ENCODE assay signal across 1 cellular context in the genomic region with DNA sequence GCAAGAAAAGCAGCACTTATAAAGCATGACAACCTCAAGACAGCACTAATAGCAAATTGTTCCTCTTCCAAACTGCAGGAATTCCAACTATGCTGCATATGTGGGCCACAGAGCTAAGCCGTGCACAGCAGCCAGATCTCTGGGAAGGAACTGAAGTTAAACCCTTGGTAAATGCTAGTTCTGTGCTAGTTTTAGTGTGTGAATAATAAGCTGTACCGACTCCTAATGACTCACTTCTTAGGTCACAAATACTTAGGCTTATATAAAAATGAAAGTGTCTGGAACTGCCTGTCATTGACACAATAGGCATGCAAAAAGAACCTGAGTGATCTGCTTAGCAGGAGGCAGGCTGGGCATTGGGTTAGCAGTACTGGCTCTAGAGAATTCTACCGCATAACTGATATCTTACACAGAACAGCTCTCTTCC.
A peak's percentile ranks its signal among the peaks of the same experiment; 100 is the strongest.
TF ChIP-seq lines count a peak whose summit lies in the region.

No MANE protein-coding gene starts in this region.

TF ChIP-seq in HepG2, 621 proteins besides CTCF, POLR2A, EP300 and RAD21:
- TF ChIP-seq ZNF878 (CRISPR knock-in tag; IDR thresholded peaks at IDR 0.05): no peak
- no peak for TF ChIP-seq ZNF235 (CRISPR knock-in tag; IDR thresholded peaks at IDR 0.05; ENCODE audit: borderline replicate concordance)
- TF ChIP-seq SAP130 (CRISPR knock-in tag; IDR thresholded peaks at IDR 0.05; ENCODE audit: low read depth): no peak
- no peak for TF ChIP-seq TAF15 (IDR thresholded peaks at IDR 0.05; ENCODE audit: low read depth, low read length, poor library complexity, severe bottlenecking)
- TF ChIP-seq ZNF556 (CRISPR knock-in tag; IDR thresholded peaks at IDR 0.05; ENCODE audit: borderline replicate concordance): peak; percentile 18; the same call in 1 of the 2 replicates
- peak; percentile 17; the same call in 1 of the 2 replicates for TF ChIP-seq KMT2A (CRISPR knock-in tag; IDR thresholded peaks at IDR 0.05)
- TF ChIP-seq TBX2 (CRISPR knock-in tag; IDR thresholded peaks at IDR 0.05; ENCODE audit: borderline replicate concordance): no peak
- TF ChIP-seq, protein P1, sequence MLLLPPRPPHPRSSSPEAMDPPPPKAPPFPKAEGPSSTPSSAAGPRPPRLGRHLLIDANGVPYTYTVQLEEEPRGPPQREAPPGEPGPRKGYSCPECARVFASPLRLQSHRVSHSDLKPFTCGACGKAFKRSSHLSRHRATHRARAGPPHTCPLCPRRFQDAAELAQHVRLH (CRISPR knock-in tag; IDR thresholded peaks at IDR 0.05; ENCODE audit: borderline replicate concordance, low read depth): 0 out of 2 replicates have a peak, but pooled peaks have one; percentile 9
- no peak for TF ChIP-seq MXD4 (CRISPR knock-in tag; IDR thresholded peaks at IDR 0.05)
- 0 out of 2 replicates have a peak, but pooled peaks have one; percentile 58 for TF ChIP-seq REL (CRISPR knock-in tag; conservative IDR thresholded peaks at IDR 0.05)
- TF ChIP-seq TEAD3 (CRISPR knock-in tag; optimal IDR thresholded peaks at IDR 0.05; ENCODE audit: borderline replicate concordance): peak; percentile 93
- TF ChIP-seq, protein P2, sequence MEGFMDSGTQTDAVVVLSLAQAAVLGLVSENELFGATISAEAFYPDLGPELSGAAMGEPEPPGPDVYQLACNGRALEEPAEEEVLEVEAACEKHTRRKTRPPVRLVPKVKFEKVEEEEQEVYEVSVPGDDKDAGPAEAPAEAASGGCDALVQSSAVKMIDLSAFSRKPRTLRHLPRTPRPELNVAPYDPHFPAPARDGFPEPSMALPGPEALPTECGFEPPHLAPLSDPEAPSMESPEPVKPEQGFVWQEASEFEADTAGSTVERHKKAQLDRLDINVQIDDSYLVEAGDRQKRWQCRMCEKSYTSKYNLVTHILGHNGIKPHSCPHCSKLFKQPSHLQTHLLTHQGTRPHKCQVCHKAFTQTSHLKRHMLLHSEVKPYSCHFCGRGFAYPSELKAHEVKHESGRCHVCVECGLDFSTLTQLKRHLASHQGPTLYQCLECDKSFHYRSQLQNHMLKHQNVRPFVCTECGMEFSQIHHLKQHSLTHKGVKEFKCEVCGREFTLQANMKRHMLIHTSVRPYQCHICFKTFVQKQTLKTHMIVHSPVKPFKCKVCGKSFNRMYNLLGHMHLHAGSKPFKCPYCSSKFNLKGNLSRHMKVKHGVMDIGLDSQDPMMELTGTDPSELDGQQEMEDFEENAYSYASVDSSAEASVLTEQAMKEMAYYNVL (CRISPR knock-in tag; IDR thresholded peaks at IDR 0.05; ENCODE audit: borderline replicate concordance): 0 out of 2 replicates have a peak, but pooled peaks have one; percentile 14
- no peak for TF ChIP-seq PHF20 (CRISPR knock-in tag; IDR thresholded peaks at IDR 0.05)
- no peak for TF ChIP-seq MBNL3 (CRISPR knock-in tag; conservative IDR thresholded peaks at IDR 0.05)
